In the genomic region with DNA sequence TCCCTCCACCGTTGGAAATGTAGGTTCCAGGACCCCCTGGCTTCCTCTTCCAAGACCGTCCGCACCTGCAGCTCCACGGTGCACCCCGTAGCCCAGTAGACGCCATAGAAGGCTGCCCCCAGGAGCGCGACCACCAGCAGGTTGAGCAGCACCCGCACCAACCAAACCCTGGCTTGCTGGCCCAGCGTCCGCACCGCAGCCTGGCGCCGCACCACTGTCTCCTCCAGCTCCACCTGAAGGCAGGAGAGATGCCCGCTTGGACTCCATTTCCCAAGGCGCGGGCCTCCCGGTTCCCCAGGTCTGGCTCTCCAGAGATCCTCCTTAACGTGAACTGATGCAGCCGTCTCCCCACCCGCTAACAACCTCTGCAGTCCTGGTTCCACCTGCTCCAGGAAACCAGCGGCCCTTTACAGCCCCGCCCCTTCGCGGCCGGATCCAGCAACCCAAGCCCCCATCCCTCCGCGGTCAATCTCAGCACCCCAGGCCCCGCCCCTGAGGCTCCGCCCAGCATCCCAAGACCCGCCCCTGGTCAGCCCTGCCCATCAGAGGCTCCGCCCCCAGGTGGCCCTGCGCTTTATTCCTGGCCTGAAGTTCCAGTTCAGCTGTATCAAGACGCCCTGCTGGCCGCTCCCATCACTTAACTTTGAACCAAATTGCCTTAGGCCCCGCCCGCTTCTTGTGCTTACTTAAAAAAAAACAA, we compare ENCODE assay signal across 7 cellular contexts. TPM values are rescaled to one million over a fixed set of nuclear protein-coding genes. Genes with fewer than 3 reads are reported as not detected.
DNase-seq lines count a peak whose midpoint lies in the region; ATAC-seq and TF ChIP-seq lines count a peak whose summit lies in the region.

No MANE protein-coding gene starts in this region.

- H2BK20ac ChIP-seq in IMR-90 (ENCODE audit: low read depth, low read length) = no peak overlapping the region

- H3K23ac ChIP-seq in IMR-90 (ENCODE audit: low read depth, low read length) = no peak overlapping the region

- peak overlapping the region; percentile 20; the same call in 1 of the 2 replicates for H3K4me3 ChIP-seq in IMR-90 (ENCODE audit: insufficient read depth, low read depth, low read length)
- H3K4me3 ChIP-seq in endodermal cell (ENCODE audit: low read length) = no peak overlapping the region

- no peaks in the 10 kb centered on the region for H3K36me3 Mint-ChIP-seq in activated CD4-positive, alpha-beta T cell treated with anti-CD3 and anti-CD28 coated beads for 36 hours (ENCODE audit: low read depth)
- H3K36me3 Mint-ChIP-seq in endodermal cell (ENCODE audit: low read depth) = peaks cover 2% of the 10 kb centered on the region
- peaks cover 9% of the 10 kb centered on the region for H3K36me3 Mint-ChIP-seq in progenitor cell of endocrine pancreas (ENCODE audit: insufficient read depth)

- no peak for TF ChIP-seq POLR2A in IMR-90 (IDR thresholded peaks at IDR 0.05; ENCODE audit: low read depth, low read length)

- H3K27me3 Mint-ChIP-seq in activated CD4-positive, alpha-beta T cell treated with anti-CD3 and anti-CD28 coated beads for 36 hours = peaks cover 7% of the 10 kb centered on the region
- H3K27me3 Mint-ChIP-seq in endodermal cell (ENCODE audit: insufficient read depth) (peaks cover 28% of the 10 kb centered on the region), progenitor cell of endocrine pancreas (peaks cover 12% of the 10 kb centered on the region)

- H3K36me3 ChIP-seq in IMR-90 (ENCODE audit: control insufficient read depth, insufficient read depth, low read length) = no peaks in the 10 kb centered on the region
- no peaks in the 10 kb centered on the region for H3K36me3 ChIP-seq in endodermal cell (ENCODE audit: control insufficient read depth, insufficient read depth, low read length)

- DNase-seq in IMR-90 (peak; percentile 22), endodermal cell (peak; percentile 99), progenitor cell of endocrine pancreas (ENCODE audit: low spot score, unreplicated experiment) (peak; percentile 49), pons (ENCODE audit: low spot score) (no peak), NCI-H510A treated with DMSO at 0.1 percent for 48 hours (lab: John Stamatoyannopoulos, UW) (no peak)
- peak; percentile 71 for DNase-seq in activated CD4-positive, alpha-beta T cell treated with anti-CD3 and anti-CD28 coated beads for 36 hours

- H4K91ac ChIP-seq in IMR-90 (ENCODE audit: insufficient read depth, low read depth, low read length) = no peak overlapping the region

- H4K8ac ChIP-seq in IMR-90 (ENCODE audit: low read depth in 2 of 2, low read length in 2 of 2) = no peak overlapping the region

- H2BK15ac ChIP-seq in IMR-90 (ENCODE audit: low read depth, low read length) = no peak overlapping the region

- no TSS peak for BruUV-seq in IMR-90 (replicated peaks; lab: Mats Ljungman, UMichigan)

- no peak overlapping the region for H2BK5ac ChIP-seq in IMR-90 (ENCODE audit: low read depth, low read length, poor library complexity, severe bottlenecking)

- no peaks in the 10 kb centered on the region for H3K27me3 ChIP-seq in IMR-90 (ENCODE audit: control insufficient read depth, insufficient read depth, low read length)
- no peaks in the 10 kb centered on the region for H3K27me3 ChIP-seq in endodermal cell (ENCODE audit: control insufficient read depth, insufficient read depth, low read length, poor library complexity, severe bottlenecking)

- H3K9me3 Mint-ChIP-seq in activated CD4-positive, alpha-beta T cell treated with anti-CD3 and anti-CD28 coated beads for 36 hours (ENCODE audit: low read depth) = no peaks in the 10 kb centered on the region
- H3K9me3 Mint-ChIP-seq in endodermal cell (peaks cover 3% of the 10 kb centered on the region), progenitor cell of endocrine pancreas (ENCODE audit: low read depth) (no peaks in the 10 kb centered on the region)

- peak overlapping the region; percentile 83 for H2AFZ ChIP-seq in IMR-90 (replicated peaks; ENCODE audit: low read length, poor library complexity)

- no peak for TF ChIP-seq RAD21 in IMR-90 (IDR thresholded peaks at IDR 0.05; ENCODE audit: low read length)

- in situ Hi-C loops in IMR-90 (cut with MboI; ENCODE audit: low sequenced_read_pairs) = no loop called here

- H3K56ac ChIP-seq in IMR-90 (ENCODE audit: extremely low read depth, insufficient read depth, low read length) = no peak overlapping the region

- no peak for TF ChIP-seq CTCF in IMR-90 (conservative IDR thresholded peaks at IDR 0.05; ENCODE audit: low read depth, low read length)
- no peak for TF ChIP-seq CTCF in endodermal cell (conservative IDR thresholded peaks at IDR 0.05)
- no peak for TF ChIP-seq CTCF in progenitor cell of endocrine pancreas (IDR thresholded peaks at IDR 0.05; ENCODE audit: unreplicated experiment)

- no peaks in the 10 kb centered on the region for H3K9me3 ChIP-seq in IMR-90 (ENCODE audit: control insufficient read depth, insufficient read depth, low read length)
- H3K9me3 ChIP-seq in endodermal cell (ENCODE audit: control insufficient read depth, low read length) = no peaks in the 10 kb centered on the region

- no peak overlapping the region for H2AK5ac ChIP-seq in IMR-90 (ENCODE audit: low read depth, low read length)

- no peaks in the 10 kb centered on the region for H4K20me1 ChIP-seq in IMR-90 (ENCODE audit: insufficient read depth, low read length)

- peaks cover 0 to 15% of the 10 kb centered on the region in 2 experiments; a peak in 1 of 4 replicates for H3K79me1 ChIP-seq in IMR-90 (ENCODE audit: low read depth in 1 of 2, low read length in 2 of 2)

- H3K27ac Mint-ChIP-seq in activated CD4-positive, alpha-beta T cell treated with anti-CD3 and anti-CD28 coated beads for 36 hours = no peak overlapping the region
- no peak overlapping the region for H3K27ac Mint-ChIP-seq in endodermal cell
- H3K27ac Mint-ChIP-seq in progenitor cell of endocrine pancreas = peak overlapping the region; percentile 86

- H2AK9ac ChIP-seq in IMR-90 (replicated peaks; ENCODE audit: low read depth, low read length, poor library complexity) = no peak overlapping the region

- intact Hi-C loops in IMR-90 (cut with micrococcal nuclease) = no loop called here
- intact Hi-C loops in activated CD4-positive, alpha-beta T cell treated with anti-CD3 and anti-CD28 coated beads for 36 hours (cut with DNase I, micrococcal nuclease) = no loop called here

- H3K9me1 ChIP-seq in IMR-90 (ENCODE audit: insufficient read depth, low read length) = no peaks in the 10 kb centered on the region; the same call in 1 of the 2 replicates

- H3K14ac ChIP-seq in IMR-90 (replicated peaks; ENCODE audit: low read depth, low read length) = no peak overlapping the region

- peak overlapping the region; percentile 26; the same call in 1 of the 2 replicates for H3K4me2 ChIP-seq in IMR-90 (ENCODE audit: low read depth, low read length)

- H3K4me1 ChIP-seq in IMR-90 (ENCODE audit: control insufficient read depth, insufficient read depth, low read length) (peaks cover 6% of the 10 kb centered on the region; the same call in 1 of the 2 replicates), endodermal cell (ENCODE audit: control insufficient read depth, insufficient read depth, low read length) (no peaks in the 10 kb centered on the region)

- H3K27ac ChIP-seq in IMR-90 (ENCODE audit: insufficient read depth, low read length) (no peak overlapping the region), endodermal cell (ENCODE audit: low read depth, low read length) (no peak overlapping the region)

- no peak for ATAC-seq in IMR-90 (ENCODE audit: low read depth)
- ATAC-seq in activated CD4-positive, alpha-beta T cell treated with anti-CD3 and anti-CD28 coated beads for 36 hours = no peak
- no peak for ATAC-seq in GM18909 (IDR thresholded peaks at IDR 0.05; ENCODE audit: poor library complexity, unreplicated experiment)

- CTCF ChIA-PET in IMR-90 (lab: Yijun Ruan, JAX) = interaction anchor here (0.7 kb wide), 1 partner anchor 72 kb away, joined by 4 read pairs; no protein-coding TSS in a partner anchor
- CTCF ChIA-PET in activated CD4-positive, alpha-beta T cell treated with anti-CD3 and anti-CD28 coated beads for 36 hours (lab: Charles Lee) = interaction anchor here (1.0 kb wide), 1 partner anchor 25 kb away, joined by 3 read pairs; the partner anchor contains the start of gene MBOAT7

- no peak overlapping the region for H3K4ac ChIP-seq in IMR-90 (ENCODE audit: low read depth, low read length)

- H2BK120ac ChIP-seq in IMR-90 (ENCODE audit: low read depth, low read length) = no peak overlapping the region

- H3K4me3 Mint-ChIP-seq in activated CD4-positive, alpha-beta T cell treated with anti-CD3 and anti-CD28 coated beads for 36 hours = peak overlapping the region; percentile 38
- H3K4me3 Mint-ChIP-seq in endodermal cell = peak overlapping the region; percentile 56
- H3K4me3 Mint-ChIP-seq in progenitor cell of endocrine pancreas (ENCODE audit: low read depth) = no peak overlapping the region

- peaks cover 42% of the 10 kb centered on the region for H3K4me1 Mint-ChIP-seq in activated CD4-positive, alpha-beta T cell treated with anti-CD3 and anti-CD28 coated beads for 36 hours
- H3K4me1 Mint-ChIP-seq in endodermal cell (peaks cover 7% of the 10 kb centered on the region), progenitor cell of endocrine pancreas (ENCODE audit: low read depth) (peaks cover 21% of the 10 kb centered on the region)

- H3K18ac ChIP-seq in IMR-90 (ENCODE audit: low read depth, low read length) = no peak overlapping the region

- WGBS in IMR-90 (ENCODE audit: extremely low coverage in 2 of 2, insufficient read length in 1 of 2), 2 experiments = 13% methylated on average over 17 of the region's 37 CpGs; no CpG with 5 or more reads in 1 of the 2 experiments
- 50 to 58% methylated on average over 28 to 37 of the region's 37 CpGs for WGBS in endodermal cell (ENCODE audit: insufficient coverage in 1 of 2, insufficient read length in 1 of 2), 2 experiments

- H4K5ac ChIP-seq in IMR-90 (ENCODE audit: low read depth, low read length) = no peak overlapping the region

- POLR2A ChIA-PET in IMR-90 (lab: Charles Lee; ENCODE audit: unreplicated experiment) = no interaction called here
- POLR2A ChIA-PET in activated CD4-positive, alpha-beta T cell treated with anti-CD3 and anti-CD28 coated beads for 36 hours (lab: Charles Lee) = no interaction called here

- H3K9ac ChIP-seq in IMR-90 (ENCODE audit: low read depth, low read length) = no peak overlapping the region
- no peak overlapping the region for H3K9ac ChIP-seq in endodermal cell (ENCODE audit: extremely low read depth, low read length, poor library complexity, severe bottlenecking)

- dilution Hi-C loops in IMR-90 (cut with HindIII; ENCODE audit: low sequenced_read_pairs, unreplicated experiment) = no loop called here

RNA-seq across cellular contexts. Expression of gene LENG1, which starts 5.0 kb away (rescaled TPM):
- 2.7 and 5.0 TPM in 2 replicates for total RNA-seq in IMR-90 (2012; rRNA removed)
- polyA plus RNA-seq in IMR-90 (2012; rRNA removed) = 5.3 and 6.1 TPM in 2 replicates
- 4.1 and 8.6 TPM in 2 replicates for polyA plus RNA-seq in IMR-90 (2012; cell fraction: cytosol; rRNA removed)
- polyA plus RNA-seq in IMR-90 (2012; cell fraction: nucleus; rRNA removed; ENCODE audit: low replicate concordance) = 2.3 and 4.0 TPM in 2 replicates
- 1 to 10 TPM; 3.5 to 3.6 TPM for total RNA-seq in activated CD4-positive, alpha-beta T cell treated with anti-CD3 and anti-CD28 coated beads for 36 hours
- 1 to 10 TPM; 3.6 to 4.0 TPM for total RNA-seq in endodermal cell
- polyA plus RNA-seq in endodermal cell (2013, experiment 1 of 2) = 7.7 TPM
- polyA plus RNA-seq in endodermal cell (2013, experiment 2 of 2) = 6.5 TPM
- 6.8 and 7.2 TPM in 2 replicates for total RNA-seq in progenitor cell of endocrine pancreas

RNA-seq across cellular contexts. Expression of gene TMC4, which starts 8.4 kb away (rescaled TPM):
- total RNA-seq in IMR-90 (2012; rRNA removed) (0.28 and 0.72 TPM in 2 replicates), endodermal cell (10 to 100 TPM; 32.7 to 46.6 TPM), progenitor cell of endocrine pancreas (119 and 125 TPM in 2 replicates)
- polyA plus RNA-seq in IMR-90 (2012; rRNA removed) = 1.1 and 1.3 TPM in 2 replicates
- 2.3 and 2.6 TPM in 2 replicates for polyA plus RNA-seq in IMR-90 (2012; cell fraction: cytosol; rRNA removed)
- 3.1 and 5.7 TPM in 2 replicates for polyA plus RNA-seq in IMR-90 (2012; cell fraction: nucleus; rRNA removed; ENCODE audit: low replicate concordance)
- under 1 TPM; 0.39 to 0.55 TPM for total RNA-seq in activated CD4-positive, alpha-beta T cell treated with anti-CD3 and anti-CD28 coated beads for 36 hours
- 0.82 TPM for polyA plus RNA-seq in endodermal cell (2013, experiment 1 of 2)
- 1.9 TPM for polyA plus RNA-seq in endodermal cell (2013, experiment 2 of 2)

RNA-seq across cellular contexts. Expression of gene MBOAT7, which starts 24.9 kb away (rescaled TPM):
- 9.2 and 11.3 TPM in 2 replicates for total RNA-seq in IMR-90 (2012; rRNA removed)
- polyA plus RNA-seq in IMR-90 (2012; rRNA removed) = 121 and 137 TPM in 2 replicates
- 132 and 169 TPM in 2 replicates for polyA plus RNA-seq in IMR-90 (2012; cell fraction: cytosol; rRNA removed)
- 124 and 275 TPM in 2 replicates for polyA plus RNA-seq in IMR-90 (2012; cell fraction: nucleus; rRNA removed; ENCODE audit: low replicate concordance)
- total RNA-seq in activated CD4-positive, alpha-beta T cell treated with anti-CD3 and anti-CD28 coated beads for 36 hours = 10 to 100 TPM; 74.9 to 96.1 TPM
- total RNA-seq in endodermal cell = 100 to 1,000 TPM; 126 to 131 TPM
- polyA plus RNA-seq in endodermal cell (2013, experiment 1 of 2) = 99.2 TPM
- 87.1 TPM for polyA plus RNA-seq in endodermal cell (2013, experiment 2 of 2)
- total RNA-seq in progenitor cell of endocrine pancreas = 91.5 and 99.1 TPM in 2 replicates

RNA-seq across cellular contexts. Expression of gene TSEN34, which starts 26.6 kb away (rescaled TPM):
- 32.1 and 34.4 TPM in 2 replicates for total RNA-seq in IMR-90 (2012; rRNA removed)
- 69.4 and 85.4 TPM in 2 replicates for polyA plus RNA-seq in IMR-90 (2012; rRNA removed)
- polyA plus RNA-seq in IMR-90 (2012; cell fraction: cytosol; rRNA removed) = 76.0 and 115 TPM in 2 replicates
- 23.3 and 54.8 TPM in 2 replicates for polyA plus RNA-seq in IMR-90 (2012; cell fraction: nucleus; rRNA removed; ENCODE audit: low replicate concordance)
- total RNA-seq in activated CD4-positive, alpha-beta T cell treated with anti-CD3 and anti-CD28 coated beads for 36 hours = 10 to 100 TPM in 1 of 2 experiments, 1 to 10 TPM in 1; 8.3 to 12.1 TPM
- 10 to 100 TPM; 26.0 to 27.5 TPM for total RNA-seq in endodermal cell
- 47.2 TPM for polyA plus RNA-seq in endodermal cell (2013, experiment 1 of 2)
- 44.8 TPM for polyA plus RNA-seq in endodermal cell (2013, experiment 2 of 2)
- 38.6 and 39.7 TPM in 2 replicates for total RNA-seq in progenitor cell of endocrine pancreas

RNA-seq across cellular contexts. Expression of gene CNOT3, which starts 27.0 kb away (rescaled TPM):
- total RNA-seq in IMR-90 (2012; rRNA removed) = 5.4 and 10.6 TPM in 2 replicates
- polyA plus RNA-seq in IMR-90 (2012; rRNA removed) = 19.9 and 26.7 TPM in 2 replicates
- polyA plus RNA-seq in IMR-90 (2012; cell fraction: cytosol; rRNA removed) = 15.1 and 18.3 TPM in 2 replicates
- polyA plus RNA-seq in IMR-90 (2012; cell fraction: nucleus; rRNA removed; ENCODE audit: low replicate concordance) = 31.9 and 33.6 TPM in 2 replicates
- total RNA-seq in activated CD4-positive, alpha-beta T cell treated with anti-CD3 and anti-CD28 coated beads for 36 hours = 10 to 100 TPM; 61.0 to 93.8 TPM
- total RNA-seq in endodermal cell = 10 to 100 TPM; 78.9 to 82.7 TPM
- 67.1 TPM for polyA plus RNA-seq in endodermal cell (2013, experiment 1 of 2)
- 58.6 TPM for polyA plus RNA-seq in endodermal cell (2013, experiment 2 of 2)
- total RNA-seq in progenitor cell of endocrine pancreas = 75.4 and 77.3 TPM in 2 replicates

Comparison
In these comparisons a context has a peak if more than half of its experiments do, and no peak if none do; other contexts are left out.
1. DNase-seq: peak in IMR-90 (single experiment), activated CD4-positive, alpha-beta T cell treated with anti-CD3 and anti-CD28 coated beads for 36 hours (single experiment), endodermal cell (single experiment) and progenitor cell of endocrine pancreas (single experiment); none in pons (single experiment) and NCI-H510A treated with DMSO at 0.1 percent for 48 hours (single experiment).
2. RNA of gene TMC4, which starts 8.4 kb away (total RNA-seq): 119 to 125 TPM in progenitor cell of endocrine pancreas and 32.7 to 46.6 TPM in endodermal cell; 0.28 to 0.72 TPM in IMR-90 and 0.39 to 0.55 TPM in activated CD4-positive, alpha-beta T cell treated with anti-CD3 and anti-CD28 coated beads for 36 hours; every median in the first group is over 10 times any median in the second.